ENCODE assay signal across 8 cellular contexts in genomic region chr16:4327782-4328579, GRCh38. TPM values are rescaled to one million over a fixed set of nuclear protein-coding genes. Genes with fewer than 3 reads are reported as not detected.
A peak's percentile ranks its signal among the peaks of the same experiment; 100 is the strongest.
DNase-seq lines count a peak whose midpoint lies in the region; ATAC-seq, FAIRE-seq and TF ChIP-seq lines count a peak whose summit lies in the region.

No MANE protein-coding gene starts in this region.

- H3K36me3 ChIP-seq in bronchial epithelial cell (ENCODE audit: control insufficient read depth, insufficient read depth, low read length): peaks cover 3% of the 10 kb centered on the region

- H3K9me3 Mint-ChIP-seq in T-helper 2 cell treated with Interferon-gamma antibody and Interleukin-4, amounts not matched to agents 5 μg/mL and 100 μg/mL, for 36 hours: no peaks in the 10 kb centered on the region

- H3K27me3 ChIP-seq in bronchial epithelial cell (ENCODE audit: control insufficient read depth, insufficient read depth, low read length): no peaks in the 10 kb centered on the region

- peaks cover 13% of the 10 kb centered on the region for H3K27me3 Mint-ChIP-seq in T-helper 2 cell treated with Interferon-gamma antibody and Interleukin-4, amounts not matched to agents 5 μg/mL and 100 μg/mL, for 36 hours (ENCODE audit: low read depth)

- H3K36me3 Mint-ChIP-seq in T-helper 2 cell treated with Interferon-gamma antibody and Interleukin-4, amounts not matched to agents 5 μg/mL and 100 μg/mL, for 36 hours (ENCODE audit: low read depth): no peaks in the 10 kb centered on the region

- H3K4me1 Mint-ChIP-seq in T-helper 2 cell treated with Interferon-gamma antibody and Interleukin-4, amounts not matched to agents 5 μg/mL and 100 μg/mL, for 36 hours (ENCODE audit: low read depth): no peaks in the 10 kb centered on the region

- ATAC-seq in HG02759 (IDR thresholded peaks at IDR 0.05; ENCODE audit: unreplicated experiment): peak; percentile 44
- ATAC-seq in HG03280 (IDR thresholded peaks at IDR 0.05; ENCODE audit: unreplicated experiment): no peak
- ATAC-seq in HG03354 (IDR thresholded peaks at IDR 0.05; ENCODE audit: poor library complexity, severe bottlenecking, unreplicated experiment): no peak

- H3K4me3 ChIP-seq in bronchial epithelial cell (ENCODE audit: low read depth, low read length): peak overlapping the region; percentile 44
- H3K4me3 ChIP-seq in iPS-11a (ENCODE audit: low read depth, low read length): peak overlapping the region; percentile 8

- no peak overlapping the region for H3K27ac Mint-ChIP-seq in T-helper 2 cell treated with Interferon-gamma antibody and Interleukin-4, amounts not matched to agents 5 μg/mL and 100 μg/mL, for 36 hours

- peak; percentile 86 for DNase-seq in AG20443 (ENCODE audit: low spot score)
- DNase-seq in T-helper 2 cell treated with Interferon-gamma antibody and Interleukin-4, amounts not matched to agents 5 μg/mL and 100 μg/mL, for 36 hours (ENCODE audit: low spot score): peak; percentile 28
- peak; percentile 52 for DNase-seq in bronchial epithelial cell (ENCODE audit: low read depth)
- peak; percentile 54 for DNase-seq in renal cortical epithelial cell (ENCODE audit: low read depth)

- H3K4me3 Mint-ChIP-seq in T-helper 2 cell treated with Interferon-gamma antibody and Interleukin-4, amounts not matched to agents 5 μg/mL and 100 μg/mL, for 36 hours: peak overlapping the region; percentile 43

- no peak for FAIRE-seq in bronchial epithelial cell (lab: Jason Lieb, UNC)

- TF ChIP-seq CTCF in bronchial epithelial cell (IDR thresholded peaks at IDR 0.05; ENCODE audit: insufficient read depth, low read length, severe bottlenecking): peak; percentile 78

RNA-seq across cellular contexts. Expression of gene GLIS2, which starts 12.1 kb away (rescaled TPM):
- total RNA-seq in bronchial epithelial cell (0.53 and 0.77 TPM in 2 replicates), renal cortical epithelial cell (3.6 and 13.5 TPM in 2 replicates)

RNA-seq across cellular contexts. Expression of gene PAM16, which starts 23.1 kb away (rescaled TPM):
- total RNA-seq in bronchial epithelial cell (50.3 and 54.8 TPM in 2 replicates), renal cortical epithelial cell (9.1 and 37.0 TPM in 2 replicates)

RNA-seq across cellular contexts. Expression of gene VASN, which starts 43.7 kb away (rescaled TPM):
- total RNA-seq in bronchial epithelial cell (6.6 and 10.0 TPM in 2 replicates), renal cortical epithelial cell (10.6 and 47.0 TPM in 2 replicates)

RNA-seq across cellular contexts. Expression of gene TFAP4, which starts 55.2 kb away (rescaled TPM):
- 3.7 and 11.8 TPM in 2 replicates for total RNA-seq in bronchial epithelial cell
- 1.2 and 2.0 TPM in 2 replicates for total RNA-seq in renal cortical epithelial cell

Comparison
In these comparisons a context has a peak if more than half of its experiments do, and no peak if none do; other contexts are left out.
1. DNase-seq: peak in every context shown above with its lines; median percentile 86 in AG20443; 54 in renal cortical epithelial cell; 52 in bronchial epithelial cell; 28 in T-helper 2 cell treated with Interferon-gamma antibody and Interleukin-4, amounts not matched to agents 5 μg/mL and 100 μg/mL, for 36 hours.